28 cellular contexts compared by ENCODE assay signal in genomic region chr20:61435184-61435822, GRCh38.
DNase-seq lines count a peak whose midpoint lies in the region; ATAC-seq, FAIRE-seq and TF ChIP-seq lines count a peak whose summit lies in the region.
"Had no signal": no experiment of that assay in that cellular context is flagged by ENCODE, and none has a peak within 500 bp of the region (broad histone marks: within the 10 kb centered on the region; RNA-seq: fewer than 3 reads in every experiment).

No MANE protein-coding gene starts in this region.

- no peak for ATAC-seq in HG03460 (IDR thresholded peaks at IDR 0.05; ENCODE audit: unreplicated experiment)
- ATAC-seq: esophagus mucosa; heart left ventricle; naive thymus-derived CD4-positive, alpha-beta T cell; stimulated activated memory B cell treated with anti-CD40 and anti-IgM and Interleukin-4, amounts not matched to agents 10 μg/mL and 1 μg/mL and 100 μg/mL, for 72 hours had no signal

- no peak overlapping the region for H2AFZ ChIP-seq in astrocyte (ENCODE audit: low read depth, low read length)

- no peaks in the 10 kb centered on the region for H3K36me3 ChIP-seq in astrocyte (ENCODE audit: insufficient read depth, low read length)
- no peaks in the 10 kb centered on the region for H3K36me3 ChIP-seq in mesendoderm (ENCODE audit: control insufficient read depth, insufficient read depth, low read length)
- no peaks in the 10 kb centered on the region for H3K36me3 ChIP-seq in effector memory CD4-positive, alpha-beta T cell (ENCODE audit: control insufficient read depth, insufficient read depth, low read length)
- H3K36me3 ChIP-seq: heart left ventricle, transverse colon had no signal

- H3K9me3 ChIP-seq in astrocyte (ENCODE audit: insufficient read depth, low read depth, low read length): no peaks in the 10 kb centered on the region
- no peaks in the 10 kb centered on the region for H3K9me3 ChIP-seq in effector memory CD4-positive, alpha-beta T cell (ENCODE audit: control insufficient read depth, low read length)
- H3K9me3 ChIP-seq: heart left ventricle, transverse colon had no signal

- H4K5ac ChIP-seq in mesendoderm (ENCODE audit: low read length): no peak overlapping the region

- peak overlapping the region; percentile 99 for H2BK5ac ChIP-seq in mesendoderm (ENCODE audit: low read length)

- peak; percentile 45 for DNase-seq in activated effector memory CD4-positive, alpha-beta T cell treated with anti-CD3 and anti-CD28 coated beads, Interleukin-2, amount 50 U/mL, for 16 hours
- no peak for DNase-seq in activated effector memory CD4-positive, alpha-beta T cell treated with Interleukin-2 at 50 U/mL for 16 hours
- no peak for DNase-seq in astrocyte (ENCODE audit: low read depth)
- no peak for DNase-seq in mesendoderm
- no peak for DNase-seq in HuH-7.5 (ENCODE audit: low spot score)
- no peak for DNase-seq in DMS79 (lab: John Stamatoyannopoulos, UW)
- no peak for DNase-seq in effector memory CD4-positive, alpha-beta T cell
- DNase-seq: activated gamma-delta T cell treated with Interleukin-2 at 50 U/mL for 16 hours; activated naive CD8-positive, alpha-beta T cell treated with anti-CD3 and anti-CD28 coated beads, Interleukin-2, amount 10 ng/mL, durations not matched to agents 7 days and 5 days; activated T-cell treated with anti-CD3 and anti-CD28 coated beads, Interleukin-2, amount 50 U/mL, for 24 hours; aorta; CD4-positive, alpha-beta T cell; central memory CD4-positive, alpha-beta T cell; cortex of kidney; heart left ventricle; KBM-7; midbrain; naive thymus-derived CD4-positive, alpha-beta T cell; NCI-H1092 treated with DMSO at 0.1 percent for 48 hours; NCI-H1694 treated with DMSO at 0.1 percent for 48 hours; NCI-H446; NCI-H774; transverse colon had no signal

- H3K23ac ChIP-seq in mesendoderm (ENCODE audit: low read length): peak overlapping the region; percentile 84

- no peak overlapping the region for H3K27ac ChIP-seq in astrocyte (ENCODE audit: low read depth, low read length)
- H3K27ac ChIP-seq in mesendoderm (ENCODE audit: low read depth, low read length): peak overlapping the region; percentile 89
- H3K27ac ChIP-seq in effector memory CD4-positive, alpha-beta T cell (ENCODE audit: insufficient read depth, low read length, poor library complexity, severe bottlenecking): no peak overlapping the region
- H3K27ac ChIP-seq: 22Rv1, heart left ventricle, SK-N-MC, transverse colon had no signal

- peak overlapping the region; percentile 99 for H2AK5ac ChIP-seq in mesendoderm (ENCODE audit: low read length)

- no peak for TF ChIP-seq CTCF in astrocyte (IDR thresholded peaks at IDR 0.05; ENCODE audit: insufficient read depth, low read depth, low read length)

- WGBS in mesendoderm (ENCODE audit: extremely low coverage, insufficient coverage, low lambda C conversion rate): no CpG with 5 or more reads among the region's 15 CpGs

- no peak for FAIRE-seq in astrocyte (lab: Jason Lieb, UNC)

- peak overlapping the region; percentile 66 for H2BK120ac ChIP-seq in mesendoderm (ENCODE audit: low read depth, low read length)

- H3K79me1 ChIP-seq in mesendoderm (ENCODE audit: low read length): peaks cover 2% of the 10 kb centered on the region

- H3K4me1 ChIP-seq in astrocyte (ENCODE audit: insufficient read depth, low read length) (peaks cover 43% of the 10 kb centered on the region), mesendoderm (ENCODE audit: control insufficient read depth, low read depth, low read length) (peaks cover 35% of the 10 kb centered on the region)
- H3K4me1 ChIP-seq in effector memory CD4-positive, alpha-beta T cell (ENCODE audit: control insufficient read depth, insufficient read depth, low read length, poor library complexity, severe bottlenecking): no peaks in the 10 kb centered on the region
- H3K4me1 ChIP-seq: transverse colon had no signal

- H3K27me3 Mint-ChIP-seq in astrocyte (ENCODE audit: low read depth, unreplicated experiment): peaks cover 10% of the 10 kb centered on the region
- H3K27me3 Mint-ChIP-seq: stimulated activated memory B cell treated with anti-CD40 and anti-IgM and Interleukin-4, amounts not matched to agents 10 μg/mL and 1 μg/mL and 100 μg/mL, for 72 hours had no signal

- H3K27me3 ChIP-seq in astrocyte (ENCODE audit: insufficient read depth, low read length): no peaks in the 10 kb centered on the region
- H3K27me3 ChIP-seq in mesendoderm (ENCODE audit: insufficient read depth, low read length, poor library complexity): no peaks in the 10 kb centered on the region
- no peaks in the 10 kb centered on the region for H3K27me3 ChIP-seq in effector memory CD4-positive, alpha-beta T cell (replicated peaks; ENCODE audit: control insufficient read depth, insufficient read depth, low read length, poor library complexity, severe bottlenecking)

- peaks cover 28% of the 10 kb centered on the region for H3K4me1 Mint-ChIP-seq in astrocyte (ENCODE audit: low read depth, unreplicated experiment)
- H3K4me1 Mint-ChIP-seq: activated naive CD8-positive, alpha-beta T cell treated with anti-CD3 and anti-CD28 coated beads, Interleukin-2, amount 10 ng/mL, durations not matched to agents 7 days and 5 days; naive thymus-derived CD4-positive, alpha-beta T cell; stimulated activated memory B cell treated with anti-CD40 and anti-IgM and Interleukin-4, amounts not matched to agents 10 μg/mL and 1 μg/mL and 100 μg/mL, for 72 hours had no signal

- no peak overlapping the region for H3K27ac Mint-ChIP-seq in astrocyte (ENCODE audit: unreplicated experiment)
- H3K27ac Mint-ChIP-seq: activated naive CD8-positive, alpha-beta T cell treated with anti-CD3 and anti-CD28 coated beads, Interleukin-2, amount 10 ng/mL, durations not matched to agents 7 days and 5 days; activated T-cell treated with anti-CD3 and anti-CD28 coated beads, Interleukin-2, amount 50 U/mL, for 24 hours; CD4-positive, alpha-beta T cell; naive thymus-derived CD4-positive, alpha-beta T cell; stimulated activated memory B cell treated with anti-CD40 and anti-IgM and Interleukin-4, amounts not matched to agents 10 μg/mL and 1 μg/mL and 100 μg/mL, for 72 hours had no signal

- H3K4me2 ChIP-seq in astrocyte (ENCODE audit: low read length): peak overlapping the region; percentile 79
- no peak overlapping the region for H3K4me2 ChIP-seq in mesendoderm (ENCODE audit: low read length)

- H3K4me3 Mint-ChIP-seq in astrocyte (ENCODE audit: unreplicated experiment): no peak overlapping the region
- H3K4me3 Mint-ChIP-seq: activated naive CD8-positive, alpha-beta T cell treated with anti-CD3 and anti-CD28 coated beads, Interleukin-2, amount 10 ng/mL, durations not matched to agents 7 days and 5 days; activated T-cell treated with anti-CD3 and anti-CD28 coated beads, Interleukin-2, amount 50 U/mL, for 24 hours; CD4-positive, alpha-beta T cell; naive thymus-derived CD4-positive, alpha-beta T cell; stimulated activated memory B cell treated with anti-CD40 and anti-IgM and Interleukin-4, amounts not matched to agents 10 μg/mL and 1 μg/mL and 100 μg/mL, for 72 hours had no signal

- H3K4me3 ChIP-seq in astrocyte (ENCODE audit: insufficient read depth, low read depth, low read length) (no peak overlapping the region), mesendoderm (ENCODE audit: low read length) (no peak overlapping the region)
- no peak overlapping the region for H3K4me3 ChIP-seq in effector memory CD4-positive, alpha-beta T cell (ENCODE audit: insufficient read depth, low read depth, low read length, poor library complexity, severe bottlenecking)
- H3K4me3 ChIP-seq: heart left ventricle, transverse colon had no signal

- H4K20me1 ChIP-seq in astrocyte (ENCODE audit: insufficient read depth, low read length): no peaks in the 10 kb centered on the region

- H3K9ac ChIP-seq in astrocyte (ENCODE audit: low read length): no peak overlapping the region
- H3K9ac ChIP-seq in mesendoderm (ENCODE audit: low read length): no peak overlapping the region

- H3K79me2 ChIP-seq in astrocyte (ENCODE audit: insufficient read depth, low read length): no peaks in the 10 kb centered on the region
- H3K79me2 ChIP-seq in mesendoderm (ENCODE audit: control insufficient read depth, insufficient read depth, low read length): no peaks in the 10 kb centered on the region

- H4K8ac ChIP-seq in mesendoderm (ENCODE audit: low read depth, low read length): no peak overlapping the region

- H3K56ac ChIP-seq in mesendoderm (ENCODE audit: low read length): peak overlapping the region; percentile 87

- no peaks in the 10 kb centered on the region for H3K36me3 Mint-ChIP-seq in astrocyte (ENCODE audit: low read depth, unreplicated experiment)
- H3K36me3 Mint-ChIP-seq: activated naive CD8-positive, alpha-beta T cell treated with anti-CD3 and anti-CD28 coated beads, Interleukin-2, amount 10 ng/mL, durations not matched to agents 7 days and 5 days; stimulated activated memory B cell treated with anti-CD40 and anti-IgM and Interleukin-4, amounts not matched to agents 10 μg/mL and 1 μg/mL and 100 μg/mL, for 72 hours had no signal

- no peaks in the 10 kb centered on the region for H3K9me3 Mint-ChIP-seq in astrocyte (ENCODE audit: unreplicated experiment)
- H3K9me3 Mint-ChIP-seq: activated naive CD8-positive, alpha-beta T cell treated with anti-CD3 and anti-CD28 coated beads, Interleukin-2, amount 10 ng/mL, durations not matched to agents 7 days and 5 days; activated T-cell treated with anti-CD3 and anti-CD28 coated beads, Interleukin-2, amount 50 U/mL, for 24 hours; CD4-positive, alpha-beta T cell; stimulated activated memory B cell treated with anti-CD40 and anti-IgM and Interleukin-4, amounts not matched to agents 10 μg/mL and 1 μg/mL and 100 μg/mL, for 72 hours had no signal

- peak overlapping the region; percentile 93 for H3K4ac ChIP-seq in mesendoderm (ENCODE audit: low read depth, low read length)

- H3K18ac ChIP-seq in mesendoderm (ENCODE audit: low read length): peak overlapping the region; percentile 71

- peak overlapping the region; percentile 10 for H2BK15ac ChIP-seq in mesendoderm (replicated peaks; ENCODE audit: low read depth)
